Comparison of ENCODE assay signal across 19 cellular contexts in genomic region chr15:71889385-71889784, GRCh38.
"Had no signal": no experiment of that assay in that cellular context is flagged by ENCODE, and none has a peak within 500 bp of the region (broad histone marks: within the 10 kb centered on the region; RNA-seq: fewer than 3 reads in every experiment).

No MANE protein-coding gene starts in this region.

- H3K27me3 Mint-ChIP-seq: memory B cell, type B pancreatic cell had no signal

- H3K4me3 ChIP-seq: left ventricle myocardium inferior, lower lobe of right lung, neural progenitor cell, ovary had no signal

- ATAC-seq: foreskin keratinocyte, lower lobe of right lung, natural killer cell, right cardiac atrium had no signal

- H3K4me1 ChIP-seq: foreskin keratinocyte, lower lobe of right lung had no signal

- H3K4me3 Mint-ChIP-seq: endodermal cell, immature natural killer cell, memory B cell, mesothelial cell of epicardium, natural killer cell, neural progenitor cell, type B pancreatic cell had no signal

- H3K9me3 Mint-ChIP-seq: endodermal cell, immature natural killer cell, memory B cell, mesothelial cell of epicardium, natural killer cell, neural progenitor cell, type B pancreatic cell had no signal

- H3K36me3 ChIP-seq: neural progenitor cell, ovary had no signal

- H3K4me2 ChIP-seq: neural progenitor cell had no signal

- H3K27me3 ChIP-seq: foreskin keratinocyte, neural progenitor cell, ovary had no signal

- H3K27ac Mint-ChIP-seq: endodermal cell, immature natural killer cell, mesothelial cell of epicardium, natural killer cell, neural progenitor cell, type B pancreatic cell had no signal

- H3K9me3 ChIP-seq: left ventricle myocardium inferior, lower lobe of right lung, ovary had no signal

- H3K4me1 Mint-ChIP-seq: endodermal cell, immature natural killer cell, natural killer cell had no signal

- H3K27ac ChIP-seq: foreskin keratinocyte, left ventricle myocardium inferior, lower lobe of right lung, neural progenitor cell, ovary had no signal

- H2AFZ ChIP-seq: neural progenitor cell had no signal

- H3K9ac ChIP-seq: neural progenitor cell had no signal

- DNase-seq: effector CD4-positive, alpha-beta T cell; endodermal cell; erythroblast; foreskin keratinocyte; immature natural killer cell; left ventricle myocardium inferior; lower lobe of right lung; natural killer cell; nucleus accumbens; ovary; right cardiac atrium; small intestine; stimulated activated CD4-positive, alpha-beta T cell treated with anti-CD3 and anti-CD28 coated beads, Interleukin-12 subunit alpha, Interleukin-12 subunit beta, amount 100 ng/mL, for 4 hours; stimulated activated CD4-positive, alpha-beta T cell treated with anti-CD3 and anti-CD28 coated beads, Interleukin-2, amount 100 ng/mL, for 48 hours; stimulated activated naive CD4-positive, alpha-beta T cell treated with Interleukin-2 at 50 U/mL for 16 hours had no signal
